ENCODE assay signal across 8 cellular contexts in the genomic region with DNA sequence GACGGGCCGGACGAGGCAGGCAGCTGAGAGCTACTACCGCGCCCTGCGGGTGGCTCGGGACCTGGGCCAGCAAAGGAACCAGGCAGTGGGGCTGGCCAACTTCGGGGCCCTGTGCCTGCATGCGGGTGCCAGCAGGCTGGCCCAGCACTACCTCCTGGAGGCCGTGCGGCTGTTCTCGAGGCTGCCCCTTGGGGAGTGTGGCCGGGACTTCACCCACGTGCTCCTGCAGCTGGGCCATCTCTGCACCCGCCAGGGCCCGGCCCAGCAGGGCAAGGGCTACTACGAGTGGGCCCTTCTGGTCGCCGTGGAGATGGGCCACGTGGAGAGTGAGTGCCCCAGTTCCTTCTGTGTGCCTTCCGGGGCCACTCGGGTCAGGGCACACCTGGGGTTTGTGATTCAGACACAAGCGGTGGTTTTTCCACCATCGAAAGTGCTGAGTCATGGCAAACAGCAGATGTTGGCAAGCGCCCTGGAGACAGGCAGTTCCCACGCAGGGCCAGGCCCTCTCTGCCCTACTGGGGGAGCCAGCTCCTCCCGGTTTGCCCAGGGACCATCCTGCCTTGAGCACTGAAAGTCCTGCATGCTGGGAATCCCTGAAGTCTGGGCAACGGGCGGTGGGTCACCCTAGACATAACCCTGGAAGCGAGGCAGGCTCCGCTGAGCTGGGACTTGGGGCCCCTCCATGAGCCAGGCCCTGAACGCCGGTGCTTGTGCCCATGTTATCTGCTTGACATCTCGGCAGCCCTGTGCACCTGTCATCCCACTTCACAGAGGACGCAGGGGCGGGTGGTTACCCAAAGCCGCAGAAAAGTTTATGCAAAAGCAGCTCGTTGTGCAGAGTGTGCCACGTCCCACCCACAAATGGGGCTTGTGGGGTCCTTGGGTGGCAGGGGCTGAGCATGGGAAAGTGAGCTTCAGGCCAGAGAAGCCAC. TPM values are rescaled to one million over a fixed set of nuclear protein-coding genes. Genes with fewer than 3 reads are reported as not detected.
DNase-seq lines count a peak whose midpoint lies in the region; ATAC-seq and TF ChIP-seq lines count a peak whose summit lies in the region.

No MANE protein-coding gene starts in this region.

- DNase-seq in GM13976 (ENCODE audit: low spot score) (peak; percentile 73), NCI-H2171 treated with DMSO at 0.1 percent for 48 hours (lab: John Stamatoyannopoulos, UW) (peak; percentile 18), pons (ENCODE audit: low spot score) (peak; percentile 40), upper lobe of right lung (peak; percentile 92), NCI-H1436 treated with DMSO at 0.1 percent for 48 hours (lab: John Stamatoyannopoulos, UW) (no peak)
- DNase-seq in activated CD8-positive, alpha-beta memory T cell treated with anti-CD3 and anti-CD28 coated beads, Interleukin-2, amount 50 U/mL, for 24 hours (ENCODE audit: extremely low read depth): peak; percentile 56

- in situ Hi-C loops in GM13976 (cut with MboI; ENCODE audit: low sequenced_read_pairs, unreplicated experiment): no loop called here

- no peak for TF ChIP-seq CTCF in GM13976 (IDR thresholded peaks at IDR 0.05; ENCODE audit: borderline replicate concordance, control extremely low read depth, extremely low read depth, insufficient read depth, missing control alignments)
- TF ChIP-seq CTCF in upper lobe of right lung (IDR thresholded peaks at IDR 0.05): peak; percentile 8

- peak overlapping the region; percentile 48 to 56 for H3K27ac ChIP-seq in esophagus (ENCODE audit: low read depth in 2 of 2, low read length in 1 of 2)
- no peak overlapping the region for H3K27ac ChIP-seq in upper lobe of right lung

- H3K9me3 ChIP-seq in esophagus (ENCODE audit: control insufficient read depth in 2 of 2, insufficient read depth in 1 of 2, low read depth in 1 of 2, low read length in 1 of 2) (no peaks in the 10 kb centered on the region), upper lobe of right lung (no peaks in the 10 kb centered on the region)

- intact Hi-C loops in upper lobe of right lung (cut with DNase I): no loop called here

- H3K4me1 ChIP-seq in esophagus (ENCODE audit: control insufficient read depth in 2 of 2, insufficient read depth in 2 of 2, low read length in 1 of 2) (peaks cover 5 to 18% of the 10 kb centered on the region in 2 donors), upper lobe of right lung (peaks cover 17% of the 10 kb centered on the region)

- WGBS in esophagus, 2 donors: 34 to 38% methylated on average over 36 to 39 of the region's 39 CpGs

- H3K4me3 ChIP-seq in esophagus (ENCODE audit: low read depth in 1 of 2, low read length in 2 of 2): no peak overlapping the region
- no peak overlapping the region for H3K4me3 ChIP-seq in upper lobe of right lung

- H3K36me3 ChIP-seq in esophagus (ENCODE audit: control insufficient read depth in 2 of 2, insufficient read depth in 2 of 2, low read length in 1 of 2) (peaks cover 8 to 43% of the 10 kb centered on the region in 2 donors), upper lobe of right lung (peaks cover 32% of the 10 kb centered on the region)

- no peaks in the 10 kb centered on the region for H3K27me3 ChIP-seq in esophagus (ENCODE audit: control insufficient read depth in 1 of 2, insufficient read depth in 2 of 2, low read length in 2 of 2)
- no peaks in the 10 kb centered on the region for H3K27me3 ChIP-seq in upper lobe of right lung

- ATAC-seq in HG02610 (IDR thresholded peaks at IDR 0.05; ENCODE audit: unreplicated experiment) (peak; percentile 84), upper lobe of right lung (peak; percentile 87)

RNA-seq across cellular contexts. Expression of gene SH3TC1, which starts 29.5 kb away (rescaled TPM):
- 10 to 100 TPM; 18.0 to 19.2 TPM for polyA plus RNA-seq in esophagus
- 71.7 TPM for total RNA-seq in upper lobe of right lung

RNA-seq across cellular contexts. Expression of gene HTRA3, which starts 41.0 kb away (rescaled TPM):
- polyA plus RNA-seq in esophagus: 1 to 10 TPM; 1.4 to 3.4 TPM
- 25.0 TPM for total RNA-seq in upper lobe of right lung
